1 cellular context compared by ENCODE assay signal in the genomic region with DNA sequence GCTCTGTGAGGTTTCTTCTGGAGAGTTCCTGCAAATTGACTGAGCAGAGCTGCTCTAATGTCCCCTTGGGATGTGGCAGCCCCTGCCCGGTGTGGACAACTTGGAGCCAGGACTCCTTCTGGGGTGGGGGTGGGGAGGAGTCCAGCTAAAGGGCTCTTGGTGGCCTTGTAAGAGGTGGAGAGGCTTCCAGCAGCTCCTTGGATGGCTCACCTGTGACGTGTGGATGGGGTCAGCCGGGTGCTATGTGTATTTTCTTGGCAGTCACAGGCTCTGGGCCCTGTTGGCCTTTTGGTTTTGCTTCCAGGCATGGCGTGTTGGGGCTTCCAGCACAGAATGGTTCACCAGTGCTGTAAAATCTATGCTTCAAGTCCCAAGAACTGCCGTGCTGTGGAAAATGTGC.
TF ChIP-seq lines count a peak whose summit lies in the region.

No MANE protein-coding gene starts in this region.

TF ChIP-seq in GM23338, 12 proteins besides CTCF, POLR2A, EP300 and RAD21 (continued from another document):
- no peak for TF ChIP-seq ZNF462 (CRISPR knock-in tag; IDR thresholded peaks at IDR 0.05)
- TF ChIP-seq ZNF114 (CRISPR knock-in tag; IDR thresholded peaks at IDR 0.05), result no peak
- TF ChIP-seq EZH2phosphoT487 (IDR thresholded peaks at IDR 0.05; ENCODE audit: unreplicated experiment), result no peak
- no peak for TF ChIP-seq ZNF331 (CRISPR knock-in tag; IDR thresholded peaks at IDR 0.05; ENCODE audit: low read depth)
- no peak for TF ChIP-seq NANOG (IDR thresholded peaks at IDR 0.05; ENCODE audit: borderline replicate concordance)
- TF ChIP-seq JUNB (IDR thresholded peaks at IDR 0.05; ENCODE audit: unreplicated experiment), result no peak
- TF ChIP-seq, protein P1, sequence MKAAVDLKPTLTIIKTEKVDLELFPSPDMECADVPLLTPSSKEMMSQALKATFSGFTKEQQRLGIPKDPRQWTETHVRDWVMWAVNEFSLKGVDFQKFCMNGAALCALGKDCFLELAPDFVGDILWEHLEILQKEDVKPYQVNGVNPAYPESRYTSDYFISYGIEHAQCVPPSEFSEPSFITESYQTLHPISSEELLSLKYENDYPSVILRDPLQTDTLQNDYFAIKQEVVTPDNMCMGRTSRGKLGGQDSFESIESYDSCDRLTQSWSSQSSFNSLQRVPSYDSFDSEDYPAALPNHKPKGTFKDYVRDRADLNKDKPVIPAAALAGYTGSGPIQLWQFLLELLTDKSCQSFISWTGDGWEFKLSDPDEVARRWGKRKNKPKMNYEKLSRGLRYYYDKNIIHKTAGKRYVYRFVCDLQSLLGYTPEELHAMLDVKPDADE (IDR thresholded peaks at IDR 0.05), result no peak
- no peak for TF ChIP-seq CREB1 (CRISPR knock-in tag; IDR thresholded peaks at IDR 0.05; ENCODE audit: low read depth)
- TF ChIP-seq, protein P2, sequence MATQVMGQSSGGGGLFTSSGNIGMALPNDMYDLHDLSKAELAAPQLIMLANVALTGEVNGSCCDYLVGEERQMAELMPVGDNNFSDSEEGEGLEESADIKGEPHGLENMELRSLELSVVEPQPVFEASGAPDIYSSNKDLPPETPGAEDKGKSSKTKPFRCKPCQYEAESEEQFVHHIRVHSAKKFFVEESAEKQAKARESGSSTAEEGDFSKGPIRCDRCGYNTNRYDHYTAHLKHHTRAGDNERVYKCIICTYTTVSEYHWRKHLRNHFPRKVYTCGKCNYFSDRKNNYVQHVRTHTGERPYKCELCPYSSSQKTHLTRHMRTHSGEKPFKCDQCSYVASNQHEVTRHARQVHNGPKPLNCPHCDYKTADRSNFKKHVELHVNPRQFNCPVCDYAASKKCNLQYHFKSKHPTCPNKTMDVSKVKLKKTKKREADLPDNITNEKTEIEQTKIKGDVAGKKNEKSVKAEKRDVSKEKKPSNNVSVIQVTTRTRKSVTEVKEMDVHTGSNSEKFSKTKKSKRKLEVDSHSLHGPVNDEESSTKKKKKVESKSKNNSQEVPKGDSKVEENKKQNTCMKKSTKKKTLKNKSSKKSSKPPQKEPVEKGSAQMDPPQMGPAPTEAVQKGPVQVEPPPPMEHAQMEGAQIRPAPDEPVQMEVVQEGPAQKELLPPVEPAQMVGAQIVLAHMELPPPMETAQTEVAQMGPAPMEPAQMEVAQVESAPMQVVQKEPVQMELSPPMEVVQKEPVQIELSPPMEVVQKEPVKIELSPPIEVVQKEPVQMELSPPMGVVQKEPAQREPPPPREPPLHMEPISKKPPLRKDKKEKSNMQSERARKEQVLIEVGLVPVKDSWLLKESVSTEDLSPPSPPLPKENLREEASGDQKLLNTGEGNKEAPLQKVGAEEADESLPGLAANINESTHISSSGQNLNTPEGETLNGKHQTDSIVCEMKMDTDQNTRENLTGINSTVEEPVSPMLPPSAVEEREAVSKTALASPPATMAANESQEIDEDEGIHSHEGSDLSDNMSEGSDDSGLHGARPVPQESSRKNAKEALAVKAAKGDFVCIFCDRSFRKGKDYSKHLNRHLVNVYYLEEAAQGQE (IDR thresholded peaks at IDR 0.05; ENCODE audit: unreplicated experiment), result no peak
- no peak for TF ChIP-seq POLR2AphosphoS5 (IDR thresholded peaks at IDR 0.05; ENCODE audit: low read depth)
- no peak for TF ChIP-seq EZH2 (IDR thresholded peaks at IDR 0.05; ENCODE audit: low read depth, unreplicated experiment)
